In genomic region chr12:43676183-43676813, GRCh38 we compare ENCODE assay signal across 8 cellular contexts.
DNase-seq lines count a peak whose midpoint lies in the region; ATAC-seq, FAIRE-seq and TF ChIP-seq lines count a peak whose summit lies in the region.

No MANE protein-coding gene starts in this region.

- no peaks in the 10 kb centered on the region for H3K4me1 Mint-ChIP-seq in nephron progenitor cell

- DNase-seq in cardiac muscle cell (ENCODE audit: low read depth in 1 of 2, low spot score in 1 of 2), result peak in 1 of 2 donors; percentile 9
- no peak for DNase-seq in left ventricle myocardium superior
- no peak for DNase-seq in HTR-8/SVneo (ENCODE audit: insufficient read length, low spot score)
- DNase-seq in amniotic epithelial cell (ENCODE audit: low read depth), result peak; percentile 33
- no peak for DNase-seq in nephron progenitor cell
- DNase-seq in kidney glomerular epithelial cell (lab: John Stamatoyannopoulos, UW), result no peak
- no peak for DNase-seq in NCI-H128 (lab: John Stamatoyannopoulos, UW; ENCODE audit: unreplicated experiment)

- H3K4me3 ChIP-seq in cardiac muscle cell, result no peak overlapping the region

- H3K27me3 Mint-ChIP-seq in nephron progenitor cell (ENCODE audit: low read depth, poor library complexity), result peaks cover 3% of the 10 kb centered on the region

- H3K36me3 Mint-ChIP-seq in nephron progenitor cell (ENCODE audit: low read depth), result no peaks in the 10 kb centered on the region

- H3K27ac Mint-ChIP-seq in nephron progenitor cell, result no peak overlapping the region

- intact Hi-C loops in left ventricle myocardium superior (cut with micrococcal nuclease), result no loop called here

- FAIRE-seq in HTR-8/SVneo (lab: Jason Lieb, UNC), result peak; percentile 49

- no peak overlapping the region for H3K27ac ChIP-seq in cardiac muscle cell

- H3K9me3 Mint-ChIP-seq in nephron progenitor cell, result peaks cover 21% of the 10 kb centered on the region

- no peaks in the 10 kb centered on the region for H3K36me3 ChIP-seq in cardiac muscle cell

- H3K4me1 ChIP-seq in cardiac muscle cell (ENCODE audit: low read depth), result no peaks in the 10 kb centered on the region

- TF ChIP-seq CTCF in cardiac muscle cell (IDR thresholded peaks at IDR 0.05; ENCODE audit: low read depth, low read length) (peak; percentile 56), nephron progenitor cell (IDR thresholded peaks at IDR 0.05) (peak; percentile 26)

- no peak overlapping the region for H3K4me3 Mint-ChIP-seq in nephron progenitor cell

- H3K9me3 ChIP-seq in cardiac muscle cell (ENCODE audit: low read depth), result no peaks in the 10 kb centered on the region

- H3K27me3 ChIP-seq in cardiac muscle cell, result no peaks in the 10 kb centered on the region

- ATAC-seq in left ventricle myocardium superior, result no peak
- peak; percentile 83 for ATAC-seq in GM21737 (IDR thresholded peaks at IDR 0.05; ENCODE audit: unreplicated experiment)
